In the genomic region with DNA sequence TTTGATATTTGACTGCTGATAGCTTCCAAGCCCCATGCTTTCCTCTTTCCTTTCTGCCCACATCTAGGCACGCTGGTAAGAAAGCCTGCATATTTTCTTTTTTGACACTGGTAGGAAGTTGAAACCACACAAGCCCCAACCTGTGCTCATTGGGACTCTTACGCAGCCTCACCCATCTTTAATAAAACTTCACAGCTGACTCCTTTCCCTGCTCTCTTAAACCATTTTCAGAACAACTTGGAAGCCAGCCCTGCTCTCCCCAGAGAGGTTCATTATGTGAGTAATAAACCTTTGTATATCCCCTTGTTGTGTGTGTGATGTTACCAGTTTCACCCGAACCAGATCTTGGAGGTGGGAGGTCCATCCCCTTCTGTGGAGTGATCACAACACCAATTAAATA, we compare ENCODE assay signal across 19 cellular contexts.
DNase-seq lines count a peak whose midpoint lies in the region; ATAC-seq and TF ChIP-seq lines count a peak whose summit lies in the region.
"Had no signal": no experiment of that assay in that cellular context is flagged by ENCODE, and none has a peak within 500 bp of the region (broad histone marks: within the 10 kb centered on the region; RNA-seq: fewer than 3 reads in every experiment).

No MANE protein-coding gene starts in this region.

- H3K27me3 Mint-ChIP-seq in activated naive CD4-positive, alpha-beta T cell treated with anti-CD3 and anti-CD28 coated beads, Interleukin-2, amount 10 ng/mL, durations not matched to agents 7 days and 5 days, result no peaks in the 10 kb centered on the region

- H3K36me3 ChIP-seq in A673 (ENCODE audit: insufficient read depth, low read length, poor library complexity, severe bottlenecking), result no peaks in the 10 kb centered on the region
- H3K36me3 ChIP-seq in right lobe of liver, result no peaks in the 10 kb centered on the region
- H3K36me3 ChIP-seq in GM23248 (ENCODE audit: low read depth), result no peaks in the 10 kb centered on the region
- H3K36me3 ChIP-seq: HAP-1 had no signal

- DNase-seq in A673 (ENCODE audit: low spot score), result peak; percentile 7
- peak; percentile 2 for DNase-seq in LHCN-M2 (ENCODE audit: low read depth)
- peak in 1 of 2 donors; percentile 36 for DNase-seq in foreskin keratinocyte
- DNase-seq in left kidney (ENCODE audit: low read depth, low spot score), result peak; percentile 23
- DNase-seq in right lobe of liver, result no peak
- DNase-seq in GM23248, result no peak
- DNase-seq in activated naive CD4-positive, alpha-beta T cell treated with anti-CD3 and anti-CD28 coated beads, Interleukin-2, amount 10 ng/mL, durations not matched to agents 7 days and 5 days, result no peak
- DNase-seq: ACHN, AML-193, COR-L47, MM.1S, NCI-H1105 treated with DMSO at 0.1 percent for 48 hours, NCI-H1694 treated with DMSO at 0.1 percent for 48 hours, NCI-H2107, NCI-H446 treated with DMSO at 0.1 percent for 48 hours, NCI-H748 treated with DMSO at 0.1 percent for 48 hours, PC-9 had no signal

- no peaks in the 10 kb centered on the region for H3K79me2 ChIP-seq in GM23248 (ENCODE audit: insufficient read depth)

- no peaks in the 10 kb centered on the region for H3K9me3 Mint-ChIP-seq in activated naive CD4-positive, alpha-beta T cell treated with anti-CD3 and anti-CD28 coated beads, Interleukin-2, amount 10 ng/mL, durations not matched to agents 7 days and 5 days

- in situ Hi-C loops in GM23248 (cut with MboI), result no loop called here

- no peak for TF ChIP-seq POLR2A in right lobe of liver (IDR thresholded peaks at IDR 0.05)

- H2AFZ ChIP-seq in GM23248, result no peak overlapping the region
- H2AFZ ChIP-seq: PC-9 had no signal

- peaks cover 13% of the 10 kb centered on the region for H3K4me1 ChIP-seq in A673 (ENCODE audit: insufficient read depth, low read length, poor library complexity, severe bottlenecking)
- peaks cover 8% of the 10 kb centered on the region for H3K4me1 ChIP-seq in foreskin keratinocyte
- no peaks in the 10 kb centered on the region for H3K4me1 ChIP-seq in right lobe of liver
- no peaks in the 10 kb centered on the region for H3K4me1 ChIP-seq in GM23248 (ENCODE audit: insufficient read depth)

- intact Hi-C loops in A673 (cut with micrococcal nuclease; ENCODE audit: unreplicated experiment) (no loop called here), right lobe of liver (cut with DNase I) (no loop called here)

- no peaks in the 10 kb centered on the region for H3F3A ChIP-seq in GM23248 (ENCODE audit: insufficient read depth)

- no peaks in the 10 kb centered on the region for H3K36me3 Mint-ChIP-seq in activated naive CD4-positive, alpha-beta T cell treated with anti-CD3 and anti-CD28 coated beads, Interleukin-2, amount 10 ng/mL, durations not matched to agents 7 days and 5 days

- H3K9me3 ChIP-seq in A673 (ENCODE audit: low read depth, low read length, poor library complexity, severe bottlenecking) (no peaks in the 10 kb centered on the region), right lobe of liver (no peaks in the 10 kb centered on the region), GM23248 (ENCODE audit: low read depth) (no peaks in the 10 kb centered on the region)
- H3K9me3 ChIP-seq: HAP-1 had no signal

- no peaks in the 10 kb centered on the region for H3K9me2 ChIP-seq in GM23248 (ENCODE audit: insufficient read depth)

- H3K9ac ChIP-seq in GM23248, result no peak overlapping the region

- H3K4me3 ChIP-seq in A673 (ENCODE audit: low read depth, low read length, poor library complexity, severe bottlenecking), result no peak overlapping the region
- H3K4me3 ChIP-seq in right lobe of liver, result no peak overlapping the region
- no peak overlapping the region for H3K4me3 ChIP-seq in GM23248
- H3K4me3 ChIP-seq: HAP-1, PC-9 had no signal

- POLR2A ChIA-PET in A673 (lab: Charles Lee; ENCODE audit: low non-redundant PET), result no interaction called here

- H3K4me2 ChIP-seq in GM23248 (ENCODE audit: unreplicated experiment), result no peak overlapping the region
- H3K4me2 ChIP-seq: PC-9 had no signal

- CTCF ChIA-PET in A673 (lab: Charles Lee), result no interaction called here
- CTCF ChIA-PET in activated naive CD4-positive, alpha-beta T cell treated with anti-CD3 and anti-CD28 coated beads, Interleukin-2, amount 10 ng/mL, durations not matched to agents 7 days and 5 days (lab: Charles Lee), result no interaction called here

- no TSS peak for BruUV-seq in A673 (replicated peaks; lab: Mats Ljungman, UMichigan)

- no peak overlapping the region for H3K27ac ChIP-seq in A673 (ENCODE audit: low read depth, low read length, poor library complexity, severe bottlenecking)
- H3K27ac ChIP-seq in foreskin keratinocyte, result no peak overlapping the region
- no peak overlapping the region for H3K27ac ChIP-seq in right lobe of liver
- H3K27ac ChIP-seq in GM23248, result no peak overlapping the region
- H3K27ac ChIP-seq: PC-9 had no signal

- no peaks in the 10 kb centered on the region for H4K20me1 ChIP-seq in GM23248 (ENCODE audit: insufficient read depth)

- 57% methylated on average over 3 of the region's 3 CpGs for WGBS in right lobe of liver (ENCODE audit: insufficient coverage, low coverage, low lambda C conversion rate, missing lambda C conversion rate)
- WGBS in GM23248 (ENCODE audit: low coverage in 1 of 2, low lambda C conversion rate in 2 of 2, missing lambda C conversion rate in 2 of 2), 2 experiments, result 53 to 58% methylated on average over 3 of the region's 3 CpGs

- ATAC-seq in foreskin keratinocyte (peak; percentile 53), right lobe of liver (no peak), GM19397 (IDR thresholded peaks at IDR 0.05; ENCODE audit: unreplicated experiment) (no peak)

- no peak overlapping the region for H3K4me3 Mint-ChIP-seq in activated naive CD4-positive, alpha-beta T cell treated with anti-CD3 and anti-CD28 coated beads, Interleukin-2, amount 10 ng/mL, durations not matched to agents 7 days and 5 days

- no peaks in the 10 kb centered on the region for H3K4me1 Mint-ChIP-seq in activated naive CD4-positive, alpha-beta T cell treated with anti-CD3 and anti-CD28 coated beads, Interleukin-2, amount 10 ng/mL, durations not matched to agents 7 days and 5 days

- no peak for TF ChIP-seq CTCF in A673 (conservative IDR thresholded peaks at IDR 0.05; ENCODE audit: low read depth, low read length)
- no peak for TF ChIP-seq CTCF in foreskin keratinocyte (conservative IDR thresholded peaks at IDR 0.05)
- TF ChIP-seq CTCF in right lobe of liver (IDR thresholded peaks at IDR 0.05), result no peak

- no peak overlapping the region for H3K27ac Mint-ChIP-seq in activated naive CD4-positive, alpha-beta T cell treated with anti-CD3 and anti-CD28 coated beads, Interleukin-2, amount 10 ng/mL, durations not matched to agents 7 days and 5 days

- H3K27me3 ChIP-seq in A673 (replicated peaks; ENCODE audit: insufficient read depth, low read depth, low read length, poor library complexity) (no peaks in the 10 kb centered on the region), foreskin keratinocyte (no peaks in the 10 kb centered on the region), right lobe of liver (no peaks in the 10 kb centered on the region), GM23248 (replicated peaks; ENCODE audit: insufficient read depth) (peaks cover 5% of the 10 kb centered on the region; the same call in 1 of the 2 replicates)

Comparison
In these comparisons a context has a peak if more than half of its experiments do, and no peak if none do; other contexts are left out.
1. DNase-seq: peak in A673 (single experiment), LHCN-M2 (single experiment) and left kidney (single experiment); none in right lobe of liver (0 of 3), GM23248 (single experiment) and activated naive CD4-positive, alpha-beta T cell treated with anti-CD3 and anti-CD28 coated beads, Interleukin-2, amount 10 ng/mL, durations not matched to agents 7 days and 5 days (single experiment).